Comparison of ENCODE assay signal across 8 cellular contexts in the genomic region with DNA sequence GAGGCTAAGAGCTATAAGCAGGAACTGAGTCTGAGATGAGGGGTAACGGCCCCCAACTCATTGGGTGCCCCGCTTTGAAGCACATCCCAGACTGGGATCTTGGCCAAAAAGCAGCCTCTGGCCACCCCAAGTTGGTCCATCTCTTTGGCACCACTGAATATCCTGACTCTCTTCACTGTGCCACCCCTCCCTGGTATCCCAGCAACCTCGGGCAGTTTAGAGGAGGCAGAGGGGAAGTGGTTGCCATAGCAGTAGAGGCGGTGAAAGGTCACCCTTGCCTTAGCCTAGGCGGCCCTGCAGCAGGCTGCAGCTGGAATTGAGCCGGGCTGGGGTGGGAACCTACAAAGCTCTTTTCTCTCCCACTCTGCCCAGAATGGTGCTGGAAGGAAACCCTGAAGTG. TPM values are rescaled to one million over a fixed set of nuclear protein-coding genes. Genes with fewer than 3 reads are reported as not detected.
DNase-seq lines count a peak whose midpoint lies in the region; ATAC-seq and TF ChIP-seq lines count a peak whose summit lies in the region.

No MANE protein-coding gene starts in this region.

- no peak for ATAC-seq in naive thymus-derived CD8-positive, alpha-beta T cell
- no peak for ATAC-seq in GM21528 (IDR thresholded peaks at IDR 0.05; ENCODE audit: low FRiP score, unreplicated experiment)

- no peak overlapping the region for H3K27ac Mint-ChIP-seq in activated naive CD4-positive, alpha-beta T cell treated with anti-CD3 and anti-CD28 coated beads, Interleukin-2, amount 10 ng/mL, durations not matched to agents 7 days and 5 days
- H3K27ac Mint-ChIP-seq in naive thymus-derived CD8-positive, alpha-beta T cell = peak overlapping the region in 8 of 10 donors; percentile 28 to 93 (median 82)

- no peaks in the 10 kb centered on the region for H3K9me2 ChIP-seq in OCI-LY7 (ENCODE audit: insufficient read depth, low read length)

- TF ChIP-seq CTCF in OCI-LY7 (conservative IDR thresholded peaks at IDR 0.05; ENCODE audit: low read length) (no peak), colonic mucosa (IDR thresholded peaks at IDR 0.05) (no peak)

- DNase-seq in activated naive CD4-positive, alpha-beta T cell treated with anti-CD3 and anti-CD28 coated beads, Interleukin-2, amount 10 ng/mL, durations not matched to agents 7 days and 5 days = peak; percentile 53
- no peak for DNase-seq in activated naive CD4-positive, alpha-beta T cell treated with anti-CD3 and anti-CD28 coated beads, Interleukin-2, amount 50 U/mL, for 16 hours
- DNase-seq in OCI-LY7 (ENCODE audit: low spot score) = no peak
- peak; percentile 70 for DNase-seq in colonic mucosa
- no peak for DNase-seq in naive thymus-derived CD8-positive, alpha-beta T cell
- no peak for DNase-seq in stimulated activated CD4-positive, alpha-beta T cell treated with anti-CD3 and anti-CD28 coated beads, Interleukin-4, amount 100 ng/mL, for 24 hours
- no peak for DNase-seq in NK-92 (lab: John Stamatoyannopoulos, UW; ENCODE audit: unreplicated experiment)

- no peaks in the 10 kb centered on the region for H3K27me3 ChIP-seq in colonic mucosa

- H3K9me3 Mint-ChIP-seq in activated naive CD4-positive, alpha-beta T cell treated with anti-CD3 and anti-CD28 coated beads, Interleukin-2, amount 10 ng/mL, durations not matched to agents 7 days and 5 days = peaks cover 5% of the 10 kb centered on the region
- H3K9me3 Mint-ChIP-seq in naive thymus-derived CD8-positive, alpha-beta T cell = peaks cover 0 to 3% (median 0%) of the 10 kb centered on the region in 9 donors

- H3K9ac ChIP-seq in colonic mucosa (ENCODE audit: low read depth in 2 of 2, low read length in 2 of 2) = peak overlapping the region; percentile 59 to 62

- H3K4me3 ChIP-seq in OCI-LY7 (ENCODE audit: low read depth, low read length, poor library complexity, severe bottlenecking) (peak overlapping the region; percentile 69), colonic mucosa (peak overlapping the region; percentile 56)

- peaks cover 6% of the 10 kb centered on the region for H3K9me3 ChIP-seq in OCI-LY7 (ENCODE audit: low read length)
- no peaks in the 10 kb centered on the region for H3K9me3 ChIP-seq in colonic mucosa

- H3K4me1 Mint-ChIP-seq in activated naive CD4-positive, alpha-beta T cell treated with anti-CD3 and anti-CD28 coated beads, Interleukin-2, amount 10 ng/mL, durations not matched to agents 7 days and 5 days = peaks cover 34% of the 10 kb centered on the region
- peaks cover 8 to 32% (median 19%) of the 10 kb centered on the region in 4 donors for H3K4me1 Mint-ChIP-seq in naive thymus-derived CD8-positive, alpha-beta T cell

- H4K20me1 ChIP-seq in OCI-LY7 (ENCODE audit: insufficient read depth, low read length) = no peaks in the 10 kb centered on the region

- peak overlapping the region; percentile 83 for H3K4me3 Mint-ChIP-seq in activated naive CD4-positive, alpha-beta T cell treated with anti-CD3 and anti-CD28 coated beads, Interleukin-2, amount 10 ng/mL, durations not matched to agents 7 days and 5 days
- H3K4me3 Mint-ChIP-seq in naive thymus-derived CD8-positive, alpha-beta T cell = peak overlapping the region; percentile 76 to 92 (median 89)

- POLR2A ChIA-PET in OCI-LY7 (lab: Charles Lee) = interaction anchor here (1.3 kb wide), 1 partner anchor 12 kb away, joined by 4 read pairs; a partner anchor contains a TSS
- POLR2A ChIA-PET in naive thymus-derived CD8-positive, alpha-beta T cell (lab: Charles Lee) = interaction anchor here (0.6 to 5.4 kb wide), 3 partner anchors 12 to 32 kb away, joined by 3 to 46 read pairs (median 5); a partner anchor contains a TSS

- no peak overlapping the region for H2AFZ ChIP-seq in OCI-LY7 (ENCODE audit: low read length)

- intact Hi-C loops in OCI-LY7 (cut with micrococcal nuclease; ENCODE audit: unreplicated experiment) = no loop called here
- intact Hi-C loops in colonic mucosa (cut with DNase I) = no loop called here

- no peaks in the 10 kb centered on the region for H3K79me2 ChIP-seq in OCI-LY7 (ENCODE audit: insufficient read depth, low read depth, low read length)

- no TSS peak for BruUV-seq in OCI-LY7 (replicated peaks; lab: Mats Ljungman, UMichigan)

- H3K4me1 ChIP-seq in OCI-LY7 (ENCODE audit: insufficient read depth, low read length, poor library complexity, severe bottlenecking) (peaks cover 27% of the 10 kb centered on the region), colonic mucosa (peaks cover 12% of the 10 kb centered on the region)

- CTCF ChIA-PET in activated naive CD4-positive, alpha-beta T cell treated with anti-CD3 and anti-CD28 coated beads, Interleukin-2, amount 10 ng/mL, durations not matched to agents 7 days and 5 days (lab: Charles Lee) = interaction anchor here (0.9 to 1.7 kb wide), 2 partner anchors 11 to 46 kb away, joined by 4 read pairs; a partner anchor contains a TSS
- CTCF ChIA-PET in OCI-LY7 (lab: Charles Lee; ENCODE audit: unreplicated experiment) = interaction anchor here (0.6 kb wide), 1 partner anchor 883 kb away, joined by 3 read pairs; no protein-coding TSS in a partner anchor

- H3K27me3 Mint-ChIP-seq in activated naive CD4-positive, alpha-beta T cell treated with anti-CD3 and anti-CD28 coated beads, Interleukin-2, amount 10 ng/mL, durations not matched to agents 7 days and 5 days = peaks cover 6% of the 10 kb centered on the region
- H3K27me3 Mint-ChIP-seq in naive thymus-derived CD8-positive, alpha-beta T cell = no peaks in the 10 kb centered on the region

- H3K4me2 ChIP-seq in OCI-LY7 (ENCODE audit: low read length) = peak overlapping the region; percentile 90

- H3K36me3 ChIP-seq in OCI-LY7 (ENCODE audit: insufficient read depth, low read length) = peaks cover 1% of the 10 kb centered on the region; the same call in 1 of the 2 replicates
- no peaks in the 10 kb centered on the region for H3K36me3 ChIP-seq in colonic mucosa

- H3K27ac ChIP-seq in OCI-LY7 (ENCODE audit: low read depth, low read length, poor library complexity, severe bottlenecking) (no peak overlapping the region), colonic mucosa (no peak overlapping the region)

- H3K36me3 Mint-ChIP-seq in activated naive CD4-positive, alpha-beta T cell treated with anti-CD3 and anti-CD28 coated beads, Interleukin-2, amount 10 ng/mL, durations not matched to agents 7 days and 5 days = peaks cover 8% of the 10 kb centered on the region
- H3K36me3 Mint-ChIP-seq in naive thymus-derived CD8-positive, alpha-beta T cell = peaks cover 0 to 2% (median 0%) of the 10 kb centered on the region in 3 donors

RNA-seq across cellular contexts. Expression of a gene that starts 1.1 kb away (rescaled TPM):
- total RNA-seq in OCI-LY7 (2014; rRNA removed; shearing (Covaris generic)) = 7.7 and 8.1 TPM in 2 replicates
- total RNA-seq in OCI-LY7 (2022) (4.3 and 4.5 TPM in 2 replicates), colonic mucosa (1 to 10 TPM; 3.8 to 3.9 TPM)
- total RNA-seq in naive thymus-derived CD8-positive, alpha-beta T cell = 10 to 100 TPM; 15.0 to 16.3 TPM
- polyA plus RNA-seq in naive thymus-derived CD8-positive, alpha-beta T cell = 1 to 10 TPM; 2.7 to 4.1 (median 3.4) TPM

RNA-seq across cellular contexts. Expression of a gene that starts 12.5 kb away (rescaled TPM):
- total RNA-seq in OCI-LY7 (2014; rRNA removed; shearing (Covaris generic)) = 40.0 and 47.2 TPM in 2 replicates
- total RNA-seq in OCI-LY7 (2022) (53.4 and 60.3 TPM in 2 replicates), colonic mucosa (100 to 1,000 TPM in 1 of 2 donors, 10 to 100 TPM in 1; 70.3 to 124 TPM)
- total RNA-seq in naive thymus-derived CD8-positive, alpha-beta T cell = 10 to 100 TPM; 20.0 to 23.7 TPM
- 10 to 100 TPM; 20.0 to 25.4 (median 20.5) TPM for polyA plus RNA-seq in naive thymus-derived CD8-positive, alpha-beta T cell

RNA-seq across cellular contexts. Expression of a gene that starts 29.1 kb away (rescaled TPM):
- total RNA-seq in OCI-LY7 (2014; rRNA removed; shearing (Covaris generic)) = 82.6 and 101 TPM in 2 replicates
- total RNA-seq in OCI-LY7 (2022) = 75.1 and 88.6 TPM in 2 replicates
- total RNA-seq in colonic mucosa = 100 to 1,000 TPM in 1 of 2 donors, 10 to 100 TPM in 1; 55.6 to 122 TPM
- total RNA-seq in naive thymus-derived CD8-positive, alpha-beta T cell = 10 to 100 TPM; 24.8 to 24.9 TPM
- 10 to 100 TPM; 86.9 to 98.2 (median 87.9) TPM for polyA plus RNA-seq in naive thymus-derived CD8-positive, alpha-beta T cell

RNA-seq across cellular contexts. Expression of a gene that starts 42.7 kb away (rescaled TPM):
- 8.7 and 14.7 TPM in 2 replicates for total RNA-seq in OCI-LY7 (2014; rRNA removed; shearing (Covaris generic))
- total RNA-seq in OCI-LY7 (2022) (15.2 and 15.7 TPM in 2 replicates), colonic mucosa (10 to 100 TPM; 16.8 to 25.8 TPM)
- 10 to 100 TPM; 31.7 to 32.8 TPM for total RNA-seq in naive thymus-derived CD8-positive, alpha-beta T cell
- 10 to 100 TPM in 2 of 3 donors, 1 to 10 TPM in 1; 9.4 to 11.9 (median 11.2) TPM for polyA plus RNA-seq in naive thymus-derived CD8-positive, alpha-beta T cell

RNA-seq across cellular contexts. Expression of a gene that starts 46.9 kb away (rescaled TPM):
- not detected in 2 replicates for total RNA-seq in OCI-LY7 (2014; rRNA removed; shearing (Covaris generic))
- total RNA-seq in OCI-LY7 (2022) (not detected in 2 replicates), colonic mucosa (under 1 TPM; 0.17 to 0.37 TPM)
- total RNA-seq in naive thymus-derived CD8-positive, alpha-beta T cell = not detected
- polyA plus RNA-seq in naive thymus-derived CD8-positive, alpha-beta T cell = not detected

Comparison
In these comparisons a context has a peak if more than half of its experiments do, and no peak if none do; other contexts are left out.
1. DNase-seq: peak in activated naive CD4-positive, alpha-beta T cell treated with anti-CD3 and anti-CD28 coated beads, Interleukin-2, amount 10 ng/mL, durations not matched to agents 7 days and 5 days (single experiment) and colonic mucosa (single experiment); none in activated naive CD4-positive, alpha-beta T cell treated with anti-CD3 and anti-CD28 coated beads, Interleukin-2, amount 50 U/mL, for 16 hours (single experiment), OCI-LY7 (single experiment), naive thymus-derived CD8-positive, alpha-beta T cell (0 of 10), stimulated activated CD4-positive, alpha-beta T cell treated with anti-CD3 and anti-CD28 coated beads, Interleukin-4, amount 100 ng/mL, for 24 hours (single experiment) and NK-92 (single experiment).